ENCODE assay signal across 13 cellular contexts in the genomic region with DNA sequence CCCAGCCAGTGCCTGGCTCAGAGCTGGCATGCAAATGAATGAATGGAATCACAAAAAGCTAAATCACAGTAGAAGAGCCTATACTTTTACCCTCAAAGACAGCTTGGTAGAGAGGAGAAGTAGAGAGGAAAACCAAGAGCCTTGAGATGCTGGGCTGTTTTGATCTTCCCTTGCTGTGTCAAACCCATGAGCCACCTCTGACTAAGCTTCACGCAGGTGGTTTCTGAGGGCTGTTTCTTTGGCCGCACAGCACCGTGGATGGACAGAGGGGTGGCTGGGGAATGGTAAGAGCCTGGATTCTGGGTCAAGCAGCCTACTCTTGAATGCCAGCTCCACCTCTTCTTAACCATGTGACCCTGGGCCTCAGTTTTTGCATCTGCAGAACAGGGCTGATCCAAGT. TPM values are rescaled to one million over a fixed set of nuclear protein-coding genes. Genes with fewer than 3 reads are reported as not detected.
DNase-seq lines count a peak whose midpoint lies in the region; ATAC-seq and TF ChIP-seq lines count a peak whose summit lies in the region.
"Had no signal": no experiment of that assay in that cellular context is flagged by ENCODE, and none has a peak within 500 bp of the region (broad histone marks: within the 10 kb centered on the region; RNA-seq: fewer than 3 reads in every experiment).

No MANE protein-coding gene starts in this region.

- no peaks in the 10 kb centered on the region for H3K36me3 ChIP-seq in BE2C
- H3K36me3 ChIP-seq: SJSA1 had no signal

- H3K27me3 Mint-ChIP-seq in stimulated activated naive B cell treated with anti-CD40 and anti-IgM and Interleukin-4, amounts not matched to agents 10 μg/mL and 1 μg/mL and 100 μg/mL, for 72 hours: no peaks in the 10 kb centered on the region

- no peak overlapping the region for H3K4me3 ChIP-seq in BE2C (ENCODE audit: low read depth, low read length)
- H3K4me3 ChIP-seq: SJSA1, smooth muscle cell had no signal

- H3K9me3 Mint-ChIP-seq in stimulated activated naive B cell treated with anti-CD40 and anti-IgM and Interleukin-4, amounts not matched to agents 10 μg/mL and 1 μg/mL and 100 μg/mL, for 72 hours: no peaks in the 10 kb centered on the region
- H3K9me3 Mint-ChIP-seq: WTC11 had no signal

- DNase-seq in activated naive CD4-positive, alpha-beta T cell treated with Interleukin-2 at 50 U/mL for 16 hours: peak; percentile 36
- no peak for DNase-seq in activated naive CD4-positive, alpha-beta T cell (lab: John Stamatoyannopoulos, UW)
- peak; percentile 34 to 56 for DNase-seq in activated CD4-positive, alpha-beta T cell treated with anti-CD3 and anti-CD28 coated beads, Interleukin-2, amount 50 U/mL, for 48 hours
- peak; percentile 32 for DNase-seq in central memory CD4-positive, alpha-beta T cell
- no peak for DNase-seq in stimulated activated naive B cell treated with anti-CD40 and anti-IgM and Interleukin-4, amounts not matched to agents 10 μg/mL and 1 μg/mL and 100 μg/mL, for 72 hours
- DNase-seq in islet precursor cell: no peak
- no peak for DNase-seq in BE2C
- DNase-seq: left ventricle myocardium superior had no signal

- peaks cover 28% of the 10 kb centered on the region for H3K4me1 ChIP-seq in BE2C

- peak overlapping the region in 1 of 2 donors; percentile 40 for H3K4me3 Mint-ChIP-seq in stimulated activated naive B cell treated with anti-CD40 and anti-IgM and Interleukin-4, amounts not matched to agents 10 μg/mL and 1 μg/mL and 100 μg/mL, for 72 hours
- H3K4me3 Mint-ChIP-seq: WTC11 had no signal

- no peak for ATAC-seq in stimulated activated naive B cell treated with anti-CD40 and anti-IgM and Interleukin-4, amounts not matched to agents 10 μg/mL and 1 μg/mL and 100 μg/mL, for 72 hours (replicated peaks)
- ATAC-seq in HG02840 (IDR thresholded peaks at IDR 0.05; ENCODE audit: low FRiP score, unreplicated experiment): no peak
- ATAC-seq: HepG2, left ventricle myocardium superior, WTC11 had no signal

- H3K9me3 ChIP-seq in BE2C: no peaks in the 10 kb centered on the region
- H3K9me3 ChIP-seq: SJSA1 had no signal

- H3K27ac Mint-ChIP-seq in stimulated activated naive B cell treated with anti-CD40 and anti-IgM and Interleukin-4, amounts not matched to agents 10 μg/mL and 1 μg/mL and 100 μg/mL, for 72 hours: peak overlapping the region; percentile 39
- H3K27ac Mint-ChIP-seq: WTC11 had no signal

- no peak for TF ChIP-seq CTCF in BE2C (IDR thresholded peaks at IDR 0.05; ENCODE audit: low read depth, low read length)

- no peaks in the 10 kb centered on the region for H3K36me3 Mint-ChIP-seq in stimulated activated naive B cell treated with anti-CD40 and anti-IgM and Interleukin-4, amounts not matched to agents 10 μg/mL and 1 μg/mL and 100 μg/mL, for 72 hours
- H3K36me3 Mint-ChIP-seq: WTC11 had no signal

- H3K27me3 ChIP-seq in BE2C: no peaks in the 10 kb centered on the region
- H3K27me3 ChIP-seq: SJSA1 had no signal

- H3K4me1 Mint-ChIP-seq in stimulated activated naive B cell treated with anti-CD40 and anti-IgM and Interleukin-4, amounts not matched to agents 10 μg/mL and 1 μg/mL and 100 μg/mL, for 72 hours: peaks cover 49 to 84% of the 10 kb centered on the region in 2 donors

RNA-seq across cellular contexts. Expression of gene ABCG1, which starts 18.6 kb away (rescaled TPM):
- polyA plus RNA-seq in BE2C (2012; ENCODE audit: insufficient read depth, insufficient read length, low read depth): 9.5 TPM

Comparison
In these comparisons a context has a peak if more than half of its experiments do, and no peak if none do; other contexts are left out.
1. DNase-seq: peak in activated naive CD4-positive, alpha-beta T cell treated with Interleukin-2 at 50 U/mL for 16 hours (single experiment), activated CD4-positive, alpha-beta T cell treated with anti-CD3 and anti-CD28 coated beads, Interleukin-2, amount 50 U/mL, for 48 hours (2 of 2) and central memory CD4-positive, alpha-beta T cell (single experiment); none in activated naive CD4-positive, alpha-beta T cell (0 of 4), stimulated activated naive B cell treated with anti-CD40 and anti-IgM and Interleukin-4, amounts not matched to agents 10 μg/mL and 1 μg/mL and 100 μg/mL, for 72 hours (single experiment), islet precursor cell (single experiment) and BE2C (single experiment).